16 cellular contexts compared by ENCODE assay signal in the genomic region with DNA sequence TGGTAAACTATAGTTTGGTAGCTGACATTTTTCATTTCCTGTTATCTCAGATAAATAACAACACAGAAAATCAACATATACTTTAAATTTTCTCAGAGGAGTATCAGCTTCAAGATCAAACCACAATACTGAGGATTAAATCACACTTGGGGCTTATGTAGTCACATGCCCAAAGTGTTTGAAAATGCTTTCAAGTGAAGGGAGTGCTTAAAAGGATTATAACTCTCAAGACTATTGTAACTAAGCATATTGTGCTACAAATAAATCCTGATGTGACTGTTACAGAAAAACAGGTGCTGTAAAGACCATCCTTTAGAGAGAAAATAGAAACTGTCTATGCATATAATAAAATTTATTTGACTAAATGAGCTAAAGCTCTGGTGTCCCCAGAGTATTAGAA.
A peak's percentile ranks its signal among the peaks of the same experiment; 100 is the strongest.
DNase-seq lines count a peak whose midpoint lies in the region; ATAC-seq lines count a peak whose summit lies in the region.
"Had no signal": no experiment of that assay in that cellular context is flagged by ENCODE, and none has a peak within 500 bp of the region (broad histone marks: within the 10 kb centered on the region; RNA-seq: fewer than 3 reads in every experiment).

No MANE protein-coding gene starts in this region.

- H3K4me3 Mint-ChIP-seq in stimulated activated effector memory CD8-positive, alpha-beta T cell treated with anti-CD3 and anti-CD28 coated beads, Interleukin-12 subunit alpha, Interleukin-12 subunit beta, amount 100 ng/mL, for 72 hours: no peak overlapping the region
- H3K4me3 Mint-ChIP-seq: CD8-positive, alpha-beta T cell; HFFc6; IgD-negative memory B cell had no signal

- DNase-seq in NCI-H2107 (lab: John Stamatoyannopoulos, UW) (peak; percentile 0), NCI-H2107 treated with DMSO at 0.1 percent for 48 hours (lab: John Stamatoyannopoulos, UW; ENCODE audit: unreplicated experiment) (no peak), NCI-H524 (lab: John Stamatoyannopoulos, UW) (peak; percentile 71 to 91), NCI-H82 treated with DMSO at 0.1 percent for 48 hours (lab: John Stamatoyannopoulos, UW; ENCODE audit: unreplicated experiment) (peak; percentile 74)
- DNase-seq in stimulated activated effector memory CD8-positive, alpha-beta T cell treated with anti-CD3 and anti-CD28 coated beads, Interleukin-12 subunit alpha, Interleukin-12 subunit beta, amount 100 ng/mL, for 72 hours (ENCODE audit: low spot score in 2 of 2): no peak
- DNase-seq: 8988T; CD8-positive, alpha-beta T cell; GOT3; H7; HFFc6; KBM-7 had no signal

- H3K9me3 Mint-ChIP-seq in stimulated activated effector memory CD8-positive, alpha-beta T cell treated with anti-CD3 and anti-CD28 coated beads, Interleukin-12 subunit alpha, Interleukin-12 subunit beta, amount 100 ng/mL, for 72 hours: peaks cover 17% of the 10 kb centered on the region

- ATAC-seq in HG02798 (IDR thresholded peaks at IDR 0.05; ENCODE audit: poor library complexity, unreplicated experiment) (no peak), HG03175 (IDR thresholded peaks at IDR 0.05; ENCODE audit: unreplicated experiment) (no peak)
- no peak for ATAC-seq in stimulated activated effector memory CD8-positive, alpha-beta T cell treated with anti-CD3 and anti-CD28 coated beads, Interleukin-12 subunit alpha, Interleukin-12 subunit beta, amount 100 ng/mL, for 72 hours
- ATAC-seq: CD8-positive, alpha-beta T cell; HCT116; HepG2 had no signal

- no peaks in the 10 kb centered on the region for H3K4me1 Mint-ChIP-seq in stimulated activated effector memory CD8-positive, alpha-beta T cell treated with anti-CD3 and anti-CD28 coated beads, Interleukin-12 subunit alpha, Interleukin-12 subunit beta, amount 100 ng/mL, for 72 hours
- H3K4me1 Mint-ChIP-seq: IgD-negative memory B cell had no signal

- H3K36me3 Mint-ChIP-seq in stimulated activated effector memory CD8-positive, alpha-beta T cell treated with anti-CD3 and anti-CD28 coated beads, Interleukin-12 subunit alpha, Interleukin-12 subunit beta, amount 100 ng/mL, for 72 hours: no peaks in the 10 kb centered on the region
- H3K36me3 Mint-ChIP-seq: CD8-positive, alpha-beta T cell; IgD-negative memory B cell had no signal

- H3K27ac Mint-ChIP-seq in stimulated activated effector memory CD8-positive, alpha-beta T cell treated with anti-CD3 and anti-CD28 coated beads, Interleukin-12 subunit alpha, Interleukin-12 subunit beta, amount 100 ng/mL, for 72 hours: no peak overlapping the region
- H3K27ac Mint-ChIP-seq: CD8-positive, alpha-beta T cell; HFFc6; IgD-negative memory B cell had no signal

Comparison
In these comparisons a context has a peak if more than half of its experiments do, and no peak if none do; other contexts are left out.
1. DNase-seq: peak in NCI-H2107 (single experiment), NCI-H524 (2 of 2) and NCI-H82 treated with DMSO at 0.1 percent for 48 hours (single experiment); none in NCI-H2107 treated with DMSO at 0.1 percent for 48 hours (single experiment) and stimulated activated effector memory CD8-positive, alpha-beta T cell treated with anti-CD3 and anti-CD28 coated beads, Interleukin-12 subunit alpha, Interleukin-12 subunit beta, amount 100 ng/mL, for 72 hours (0 of 2).